ENCODE assay signal across 8 cellular contexts in genomic region chr9:129112526-129112925, GRCh38. TPM values are rescaled to one million over a fixed set of nuclear protein-coding genes. Genes with fewer than 3 reads are reported as not detected.
A peak's percentile ranks its signal among the peaks of the same experiment; 100 is the strongest.
DNase-seq lines count a peak whose midpoint lies in the region; ATAC-seq and TF ChIP-seq lines count a peak whose summit lies in the region.
"Not testable (repeated sequence)": the region's sequence is repeated elsewhere in the genome, so short reads cannot be mapped to it uniquely, and the experiment has no call there.

No MANE protein-coding gene starts in this region.

- not testable (repeated sequence) for TF ChIP-seq EP300 in SK-N-SH (IDR thresholded peaks at IDR 0.05; ENCODE audit: borderline replicate concordance in 1 of 2, low read depth in 1 of 2, low read length in 1 of 2)

- H3K4me1 ChIP-seq in BLaER1: peaks cover 55% of the 10 kb centered on the region
- H3K4me1 ChIP-seq in SK-N-SH (ENCODE audit: control insufficient read depth in 1 of 2, insufficient read depth in 2 of 2, low read depth in 1 of 2, low read length in 1 of 2): peaks cover 11 to 19% of the 10 kb centered on the region in 2 experiments; a peak in 2 of 4 replicates

- H3K9me3 ChIP-seq in BLaER1, SK-N-SH: not testable (repeated sequence)

- 97% methylated on average over 16 of the region's 17 CpGs for WGBS in SK-N-SH (ENCODE audit: low lambda C conversion rate)

- H3K4me3 Mint-ChIP-seq in activated naive CD8-positive, alpha-beta T cell: peak overlapping the region; percentile 94
- H3K4me3 Mint-ChIP-seq in effector memory CD8-positive, alpha-beta T cell: peak overlapping the region; percentile 88 to 90
- H3K4me3 Mint-ChIP-seq in nephron: peak overlapping the region; percentile 96 to 98 (median 98)
- H3K4me3 Mint-ChIP-seq in stimulated activated naive CD8-positive, alpha-beta T cell treated with anti-CD3 and anti-CD28 coated beads, Interleukin-15, Interleukin-2, amounts not matched to agents 100 ng/mL and 50 ng/mL, for 24 hours: peak overlapping the region; percentile 87

- not testable (repeated sequence) for H3K36me3 ChIP-seq in BLaER1; SK-N-SH (replicated peaks in 1 of 2; ENCODE audit: control insufficient read depth in 1 of 2, insufficient read depth in 2 of 2, low read length in 1 of 2)

- ATAC-seq in effector memory CD8-positive, alpha-beta T cell (replicated peaks): not testable (repeated sequence)

- not testable (repeated sequence) for H3K27me3 ChIP-seq in BLaER1; HL-60 (ENCODE audit: insufficient read depth, poor library complexity, severe bottlenecking); SK-N-SH (ENCODE audit: insufficient read depth)

- H3K9ac ChIP-seq in BLaER1 (peak overlapping the region; percentile 92), SK-N-SH (peak overlapping the region; percentile 92)

- CTCF ChIA-PET in SK-N-SH (lab: Yijun Ruan, JAX): interaction anchor here (1.1 to 8.4 kb wide), 6 partner anchors 9 to 26 kb away, joined by 3 to 52 read pairs (median 4); no protein-coding TSS in a partner anchor

- peak overlapping the region; percentile 90 for H3K4me3 ChIP-seq in BLaER1
- H3K4me3 ChIP-seq in HL-60 (replicated peaks; ENCODE audit: insufficient read depth, low read length): peak overlapping the region; percentile 68
- peak overlapping the region; percentile 88 to 91 for H3K4me3 ChIP-seq in SK-N-SH (ENCODE audit: low read depth in 2 of 2, low read length in 1 of 2)
- H3K4me3 ChIP-seq in iPS-11a (ENCODE audit: low read depth, low read length): peak overlapping the region; percentile 83

- H4K20me1 ChIP-seq in BLaER1: peaks cover 34% of the 10 kb centered on the region
- H4K20me1 ChIP-seq in SK-N-SH (ENCODE audit: insufficient read depth): not testable (repeated sequence)

- H3K4me2 ChIP-seq in BLaER1 (peak overlapping the region; percentile 95), SK-N-SH (peak overlapping the region; percentile 100)

- TF ChIP-seq RAD21 in SK-N-SH (IDR thresholded peaks at IDR 0.05; ENCODE audit: low read length): not testable (repeated sequence)

- not testable (repeated sequence) for H3K9me3 Mint-ChIP-seq in activated naive CD8-positive, alpha-beta T cell (ENCODE audit: low read depth); effector memory CD8-positive, alpha-beta T cell; nephron; stimulated activated naive CD8-positive, alpha-beta T cell treated with anti-CD3 and anti-CD28 coated beads, Interleukin-15, Interleukin-2, amounts not matched to agents 100 ng/mL and 50 ng/mL, for 24 hours

- POLR2A ChIA-PET in SK-N-SH (lab: Yijun Ruan, JAX): interaction anchor here (1.1 kb wide), 1 partner anchor 15 kb away, joined by 3 read pairs; no protein-coding TSS in a partner anchor

- not testable (repeated sequence) for TF ChIP-seq CTCF in HL-60 (IDR thresholded peaks at IDR 0.05; ENCODE audit: insufficient read depth, low read length); SK-N-SH (IDR thresholded peaks at IDR 0.05); nephron (IDR thresholded peaks at IDR 0.05; ENCODE audit: unreplicated experiment in 3 of 3)

- not testable (repeated sequence) for H3K36me3 Mint-ChIP-seq in activated naive CD8-positive, alpha-beta T cell; effector memory CD8-positive, alpha-beta T cell (ENCODE audit: insufficient read depth); nephron (ENCODE audit: low read depth); stimulated activated naive CD8-positive, alpha-beta T cell treated with anti-CD3 and anti-CD28 coated beads, Interleukin-15, Interleukin-2, amounts not matched to agents 100 ng/mL and 50 ng/mL, for 24 hours (ENCODE audit: low read depth)

- 0 out of 2 replicates have a peak overlapping the region, but pooled peaks have one; percentile 92 for H3K27ac ChIP-seq in BLaER1
- H3K27ac ChIP-seq in HL-60 (replicated peaks): not testable (repeated sequence)
- H3K27ac ChIP-seq in SK-N-SH (ENCODE audit: low read depth in 2 of 2, low read length in 1 of 2): peak overlapping the region in 1 of 2 experiments; percentile 97; a peak in 2 of 4 replicates

- not testable (repeated sequence) for H3K27ac Mint-ChIP-seq in activated naive CD8-positive, alpha-beta T cell
- H3K27ac Mint-ChIP-seq in effector memory CD8-positive, alpha-beta T cell: peak overlapping the region in 1 of 2 donors; percentile 86
- peak overlapping the region; percentile 87 to 99 (median 96) for H3K27ac Mint-ChIP-seq in nephron
- peak overlapping the region; percentile 84 for H3K27ac Mint-ChIP-seq in stimulated activated naive CD8-positive, alpha-beta T cell treated with anti-CD3 and anti-CD28 coated beads, Interleukin-15, Interleukin-2, amounts not matched to agents 100 ng/mL and 50 ng/mL, for 24 hours

- not testable (repeated sequence) for H3K27me3 Mint-ChIP-seq in activated naive CD8-positive, alpha-beta T cell; effector memory CD8-positive, alpha-beta T cell; nephron (ENCODE audit: low read depth); stimulated activated naive CD8-positive, alpha-beta T cell treated with anti-CD3 and anti-CD28 coated beads, Interleukin-15, Interleukin-2, amounts not matched to agents 100 ng/mL and 50 ng/mL, for 24 hours

- peaks cover 36% of the 10 kb centered on the region for H3K4me1 Mint-ChIP-seq in activated naive CD8-positive, alpha-beta T cell (ENCODE audit: low read depth)
- H3K4me1 Mint-ChIP-seq in effector memory CD8-positive, alpha-beta T cell (ENCODE audit: low read depth in 2 of 2): peaks cover 7 to 20% of the 10 kb centered on the region in 2 donors
- peaks cover 28% of the 10 kb centered on the region for H3K4me1 Mint-ChIP-seq in nephron
- H3K4me1 Mint-ChIP-seq in stimulated activated naive CD8-positive, alpha-beta T cell treated with anti-CD3 and anti-CD28 coated beads, Interleukin-15, Interleukin-2, amounts not matched to agents 100 ng/mL and 50 ng/mL, for 24 hours (ENCODE audit: low read depth): peaks cover 38% of the 10 kb centered on the region

- H3K79me2 ChIP-seq in SK-N-SH (ENCODE audit: insufficient read depth): peaks cover 84% of the 10 kb centered on the region

- not testable (repeated sequence) for DNase-seq in HL-60 (ENCODE audit: low read depth in 1 of 2, low spot score in 1 of 2); SK-N-SH; effector memory CD8-positive, alpha-beta T cell

- H3K9me2 ChIP-seq in SK-N-SH: not testable (repeated sequence)

- not testable (repeated sequence) for H2AFZ ChIP-seq in SK-N-SH (ENCODE audit: low read depth)

- H3F3A ChIP-seq in SK-N-SH (replicated peaks; ENCODE audit: insufficient read depth): peaks cover 10% of the 10 kb centered on the region

RNA-seq across cellular contexts. Expression of gene PTPA, which starts 1.3 kb away (rescaled TPM):
- polyA plus RNA-seq in SK-N-SH (2012; rRNA removed): 130 and 149 TPM in 2 replicates
- 92.2 and 118 TPM in 2 replicates for polyA plus RNA-seq in SK-N-SH (2012; cell fraction: cytosol; rRNA removed)
- polyA plus RNA-seq in SK-N-SH (2012; cell fraction: nucleus; rRNA removed): 127 and 164 TPM in 2 replicates

RNA-seq across cellular contexts. Expression of gene CRAT, which starts 1.9 kb away (rescaled TPM):
- 29.7 and 44.5 TPM in 2 replicates for polyA plus RNA-seq in SK-N-SH (2012; rRNA removed)
- polyA plus RNA-seq in SK-N-SH (2012; cell fraction: cytosol; rRNA removed): 20.8 and 32.9 TPM in 2 replicates
- 59.3 and 67.2 TPM in 2 replicates for polyA plus RNA-seq in SK-N-SH (2012; cell fraction: nucleus; rRNA removed)

RNA-seq across cellular contexts. Expression of gene DOLPP1, which starts 31.6 kb away (rescaled TPM):
- polyA plus RNA-seq in SK-N-SH (2012; rRNA removed): 19.9 and 20.4 TPM in 2 replicates
- 11.7 and 17.0 TPM in 2 replicates for polyA plus RNA-seq in SK-N-SH (2012; cell fraction: cytosol; rRNA removed)
- polyA plus RNA-seq in SK-N-SH (2012; cell fraction: nucleus; rRNA removed): 20.2 and 29.0 TPM in 2 replicates
